Comparison of ENCODE assay signal across 16 cellular contexts in genomic region chr3:81572201-81572756, GRCh38.
DNase-seq lines count a peak whose midpoint lies in the region; ATAC-seq, FAIRE-seq and TF ChIP-seq lines count a peak whose summit lies in the region.
"Had no signal": no experiment of that assay in that cellular context is flagged by ENCODE, and none has a peak within 500 bp of the region (broad histone marks: within the 10 kb centered on the region; RNA-seq: fewer than 3 reads in every experiment).

No MANE protein-coding gene starts in this region.

- no peaks in the 10 kb centered on the region for H3K4me1 Mint-ChIP-seq in neural crest cell

- peaks cover 2% of the 10 kb centered on the region for H3K36me3 Mint-ChIP-seq in neural crest cell (ENCODE audit: low read depth)

- H3K4me3 Mint-ChIP-seq in neural crest cell: no peak overlapping the region
- H3K4me3 Mint-ChIP-seq: CD4-positive, alpha-beta memory T cell had no signal

- ATAC-seq in HG02970 (IDR thresholded peaks at IDR 0.05; ENCODE audit: low FRiP score, unreplicated experiment): no peak

- FAIRE-seq in A204.1 (lab: Jason Lieb, UNC): peak; percentile 92
- peak; percentile 29 for FAIRE-seq in RCC 7860 (lab: Jason Lieb, UNC)
- peak; percentile 82 for FAIRE-seq in endometrium (lab: Jason Lieb, UNC)
- FAIRE-seq: D721Med, H1 had no signal

- TF ChIP-seq CTCF in neural crest cell (conservative IDR thresholded peaks at IDR 0.05): no peak

- peaks cover 2% of the 10 kb centered on the region for H3K9me3 Mint-ChIP-seq in neural crest cell

- H3K27ac Mint-ChIP-seq in neural crest cell (ENCODE audit: unreplicated experiment): peak overlapping the region; percentile 13

- H3K27me3 Mint-ChIP-seq in neural crest cell (ENCODE audit: low read depth): no peaks in the 10 kb centered on the region
- H3K27me3 Mint-ChIP-seq: CD4-positive, alpha-beta memory T cell had no signal

- no peak for DNase-seq in RCC 7860 (ENCODE audit: low spot score)
- DNase-seq in neural crest cell (ENCODE audit: low read depth, low spot score): no peak
- no peak for DNase-seq in T1000 (lab: John Stamatoyannopoulos, UW)
- DNase-seq in DMS 273 (lab: John Stamatoyannopoulos, UW; ENCODE audit: unreplicated experiment): no peak
- no peak for DNase-seq in NCI-H128 (lab: John Stamatoyannopoulos, UW; ENCODE audit: unreplicated experiment)
- DNase-seq: 8988T; BE2C; CD4-positive, alpha-beta memory T cell; COR-L47; DND-41; IMR-90 had no signal
